9 cellular contexts compared by ENCODE assay signal in genomic region chr10:650691-651615, GRCh38. TPM values are rescaled to one million over a fixed set of nuclear protein-coding genes. Genes with fewer than 3 reads are reported as not detected.
A peak's percentile ranks its signal among the peaks of the same experiment; 100 is the strongest.
DNase-seq lines count a peak whose midpoint lies in the region; ATAC-seq and TF ChIP-seq lines count a peak whose summit lies in the region.
"Had no signal": no experiment of that assay in that cellular context is flagged by ENCODE, and none has a peak within 500 bp of the region (broad histone marks: within the 10 kb centered on the region; RNA-seq: fewer than 3 reads in every experiment).

No MANE protein-coding gene starts in this region.

- H3K27ac ChIP-seq in BLaER1 treated with 17β-estradiol and CSF1 and Interleukin-3, amounts not matched to agents 10 nM and 100 nM, result no peak overlapping the region
- peak overlapping the region; percentile 92 to 98 (median 96) for H3K27ac ChIP-seq in body of pancreas
- H3K27ac ChIP-seq: C4-2B had no signal

- H3K36me3 ChIP-seq in BLaER1 treated with 17β-estradiol and CSF1 and Interleukin-3, amounts not matched to agents 10 nM and 100 nM, result no peaks in the 10 kb centered on the region
- H3K36me3 ChIP-seq in body of pancreas (replicated peaks in 1 of 2; ENCODE audit: insufficient read depth in 1 of 2, low read depth in 2 of 2), result no peaks in the 10 kb centered on the region

- peaks cover 0 to 3% (median 0%) of the 10 kb centered on the region in 11 experiments; a peak in 2 of 22 replicates for H3K9me3 ChIP-seq in BLaER1 treated with 17β-estradiol and CSF1 and Interleukin-3, amounts not matched to agents 10 nM and 100 nM (replicated peaks in 1 of 11)
- no peaks in the 10 kb centered on the region for H3K9me3 ChIP-seq in body of pancreas

- peak in 1 of 4 donors; percentile 48 for DNase-seq in body of pancreas
- DNase-seq in islet precursor cell, result peak; percentile 29
- DNase-seq in sciatic nerve (ENCODE audit: low spot score), result no peak
- no peak for DNase-seq in activated effector memory CD4-positive, alpha-beta T cell treated with Interleukin-2 at 50 U/mL for 16 hours
- no peak for DNase-seq in T-helper 2 cell
- no peak for DNase-seq in NCI-H446 (lab: John Stamatoyannopoulos, UW)

- H3K4me2 ChIP-seq in BLaER1 treated with 17β-estradiol and CSF1 and Interleukin-3, amounts not matched to agents 10 nM and 100 nM, result peak overlapping the region in 7 of 11 experiments; percentile 18 to 56 (median 32); a peak in 12 of 22 replicates

- WGBS in body of pancreas, 2 donors, result 73 to 77% methylated on average over 21 of the region's 22 CpGs

- H3K27me3 ChIP-seq in BLaER1 treated with 17β-estradiol and CSF1 and Interleukin-3, amounts not matched to agents 10 nM and 100 nM, result peaks cover 0 to 7% (median 0%) of the 10 kb centered on the region in 11 experiments; a peak in 1 of 22 replicates
- H3K27me3 ChIP-seq in body of pancreas, result no peaks in the 10 kb centered on the region

- H4K20me1 ChIP-seq in BLaER1 treated with 17β-estradiol and CSF1 and Interleukin-3, amounts not matched to agents 10 nM and 100 nM, result peaks cover 0 to 84% (median 14%) of the 10 kb centered on the region in 11 experiments; a peak in 12 of 22 replicates

- no peak for TF ChIP-seq POLR2A in body of pancreas (IDR thresholded peaks at IDR 0.05)

- no peak overlapping the region for H3K9ac ChIP-seq in BLaER1 treated with 17β-estradiol and CSF1 and Interleukin-3, amounts not matched to agents 10 nM and 100 nM

- H3K4me1 ChIP-seq in BLaER1 treated with 17β-estradiol and CSF1 and Interleukin-3, amounts not matched to agents 10 nM and 100 nM, result peaks cover 0 to 30% (median 13%) of the 10 kb centered on the region in 10 experiments; a peak in 13 of 20 replicates
- H3K4me1 ChIP-seq in body of pancreas, result peaks cover 53% of the 10 kb centered on the region

- ATAC-seq in body of pancreas (no peak), sciatic nerve (peak; percentile 27), HG03159 (IDR thresholded peaks at IDR 0.05; ENCODE audit: unreplicated experiment) (no peak)

- no peak overlapping the region for H3K4me3 ChIP-seq in BLaER1 treated with 17β-estradiol and CSF1 and Interleukin-3, amounts not matched to agents 10 nM and 100 nM
- H3K4me3 ChIP-seq in body of pancreas, result no peak overlapping the region

- intact Hi-C loops in body of pancreas (cut with DNase I) (no loop called here), sciatic nerve (cut with DNase I) (no loop called here)

- no peak for TF ChIP-seq CTCF in body of pancreas (IDR thresholded peaks at IDR 0.05)

RNA-seq across cellular contexts. Expression of gene DIP2C, which starts 38.5 kb away (rescaled TPM):
- 10 to 100 TPM in 1 of 2 donors, 1 to 10 TPM in 1; 9.6 to 11.9 TPM for total RNA-seq in body of pancreas
- total RNA-seq in sciatic nerve, result 38.7 TPM

Comparison
In these comparisons a context has a peak if more than half of its experiments do, and no peak if none do; other contexts are left out.
1. H3K27ac ChIP-seq: peak in body of pancreas (4 of 4); none in BLaER1 treated with 17β-estradiol and CSF1 and Interleukin-3, amounts not matched to agents 10 nM and 100 nM (0 of 11).